ENCODE assay signal across 1 cellular context in genomic region chr1:156664949-156665411, GRCh38.
TF ChIP-seq lines count a peak whose summit lies in the region.

No MANE protein-coding gene starts in this region.

TF ChIP-seq in H1, 55 proteins besides CTCF, POLR2A, EP300 and RAD21:
- TF ChIP-seq HDAC6 (IDR thresholded peaks at IDR 0.05; ENCODE audit: low read depth, low read length) = no peak
- peak; percentile 85 for TF ChIP-seq SRF (IDR thresholded peaks at IDR 0.05; ENCODE audit: low read depth, low read length)
- TF ChIP-seq RBBP5 (IDR thresholded peaks at IDR 0.05; ENCODE audit: borderline replicate concordance, low read depth, low read length) = no peak
- TF ChIP-seq ZNF274 (IDR thresholded peaks at IDR 0.05; ENCODE audit: borderline replicate concordance, extremely low read depth, low read length) = no peak
- TF ChIP-seq TEAD4 (IDR thresholded peaks at IDR 0.05; ENCODE audit: low read depth, low read length) = no peak
- TF ChIP-seq JUND (IDR thresholded peaks at IDR 0.05; ENCODE audit: low read length) = no peak
TF ChIP-seq in H1: peak in this region for 1.
